Comparison of ENCODE assay signal across 21 cellular contexts in the genomic region with DNA sequence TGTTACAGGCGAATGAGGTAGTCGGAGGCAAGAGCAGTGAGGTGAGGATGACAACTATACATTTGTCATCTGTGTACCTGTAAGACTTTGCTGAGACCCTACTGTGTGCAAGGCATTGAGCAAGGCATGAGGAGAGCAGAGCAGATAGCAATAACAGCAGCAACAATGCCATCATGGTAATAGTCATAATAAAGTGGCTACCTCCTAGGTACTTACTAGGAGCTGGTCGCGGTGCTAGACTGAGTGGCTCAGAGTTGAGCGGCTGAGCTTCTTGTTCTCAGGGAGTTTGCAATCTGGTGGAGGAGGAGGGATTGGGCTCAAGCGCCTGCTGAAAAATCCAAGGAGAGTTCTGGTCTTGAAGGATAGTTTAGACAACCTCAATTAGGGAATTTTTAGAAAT.
"Had no signal": no experiment of that assay in that cellular context is flagged by ENCODE, and none has a peak within 500 bp of the region (broad histone marks: within the 10 kb centered on the region; RNA-seq: fewer than 3 reads in every experiment).

No MANE protein-coding gene starts in this region.

- ATAC-seq: activated CD8-positive, alpha-beta T cell treated with anti-CD3 and anti-CD28 coated beads, Interleukin-2, amount 10 ng/mL, durations not matched to agents 7 days and 5 days; mucosa of descending colon; natural killer cell treated with Interleukin-12 subunit alpha and Interleukin-12 subunit beta and Interleukin-15 and Interleukin-18, amount 100 ng/mL, for 72 hours; right cardiac atrium; stimulated activated naive CD8-positive, alpha-beta T cell treated with anti-CD3 and anti-CD28 coated beads, Interleukin-15, Interleukin-2, amounts not matched to agents 100 U/mL and 50 U/mL, for 24 hours had no signal

- H3K4me3 ChIP-seq: breast epithelium, left ventricle myocardium inferior, lung, mucosa of descending colon, spleen, testis, transverse colon had no signal

- H3K36me3 ChIP-seq: breast epithelium, left ventricle myocardium inferior, spleen, transverse colon had no signal

- H3K9me3 Mint-ChIP-seq: activated naive CD8-positive, alpha-beta T cell treated with anti-CD3 and anti-CD28 coated beads, Interleukin-2, amount 10 ng/mL, durations not matched to agents 7 days and 5 days; natural killer cell treated with Interleukin-12 subunit alpha and Interleukin-12 subunit beta and Interleukin-15 and Interleukin-18, amount 100 ng/mL, for 72 hours; WTC11 had no signal

- DNase-seq: activated CD4-positive, alpha-beta T cell treated with anti-CD3 and anti-CD28 coated beads for 1 hour; activated CD8-positive, alpha-beta T cell treated with anti-CD3 and anti-CD28 coated beads, Interleukin-2, amount 10 ng/mL, durations not matched to agents 7 days and 5 days; activated effector memory CD4-positive, alpha-beta T cell treated with Interleukin-2 at 50 U/mL for 16 hours; activated naive CD4-positive, alpha-beta T cell treated with Interleukin-2 at 50 U/mL for 16 hours; activated naive CD8-positive, alpha-beta T cell treated with anti-CD3 and anti-CD28 coated beads, Interleukin-2, amount 10 ng/mL, durations not matched to agents 7 days and 5 days; activated T-cell treated with anti-CD3 and anti-CD28 coated beads for 4 hours; central memory CD4-positive, alpha-beta T cell; effector CD4-positive, alpha-beta T cell; left ventricle myocardium inferior; mucosa of descending colon; right cardiac atrium; spleen; stimulated activated naive CD8-positive, alpha-beta T cell treated with anti-CD3 and anti-CD28 coated beads, Interleukin-15, Interleukin-2, amounts not matched to agents 100 U/mL and 50 U/mL, for 24 hours; T-helper 2 cell; testis; transverse colon had no signal

- H3K36me3 Mint-ChIP-seq: activated naive CD8-positive, alpha-beta T cell treated with anti-CD3 and anti-CD28 coated beads, Interleukin-2, amount 10 ng/mL, durations not matched to agents 7 days and 5 days; natural killer cell treated with Interleukin-12 subunit alpha and Interleukin-12 subunit beta and Interleukin-15 and Interleukin-18, amount 100 ng/mL, for 72 hours; WTC11 had no signal

- H3K27ac Mint-ChIP-seq: activated CD8-positive, alpha-beta T cell treated with anti-CD3 and anti-CD28 coated beads, Interleukin-2, amount 10 ng/mL, durations not matched to agents 7 days and 5 days; activated naive CD8-positive, alpha-beta T cell treated with anti-CD3 and anti-CD28 coated beads, Interleukin-2, amount 10 ng/mL, durations not matched to agents 7 days and 5 days; WTC11 had no signal

- H3K27ac ChIP-seq: breast epithelium, epithelial cell of prostate, left ventricle myocardium inferior, spleen, testis, transverse colon had no signal

- H3K4me1 ChIP-seq: breast epithelium, left ventricle myocardium inferior, testis, transverse colon had no signal

- H3K27me3 ChIP-seq: testis had no signal

- H3K4me3 Mint-ChIP-seq: activated CD8-positive, alpha-beta T cell treated with anti-CD3 and anti-CD28 coated beads, Interleukin-2, amount 10 ng/mL, durations not matched to agents 7 days and 5 days; activated naive CD8-positive, alpha-beta T cell treated with anti-CD3 and anti-CD28 coated beads, Interleukin-2, amount 10 ng/mL, durations not matched to agents 7 days and 5 days; natural killer cell treated with Interleukin-12 subunit alpha and Interleukin-12 subunit beta and Interleukin-15 and Interleukin-18, amount 100 ng/mL, for 72 hours; WTC11 had no signal

- H3K9me3 ChIP-seq: breast epithelium, left ventricle myocardium inferior, mucosa of descending colon, spleen, testis, transverse colon had no signal
